In genomic region chr6:119110601-119111548, GRCh38 we compare ENCODE assay signal across 8 cellular contexts. TPM values are rescaled to one million over a fixed set of nuclear protein-coding genes. Genes with fewer than 3 reads are reported as not detected.
DNase-seq lines count a peak whose midpoint lies in the region; ATAC-seq and TF ChIP-seq lines count a peak whose summit lies in the region.

No MANE protein-coding gene starts in this region.

- no peaks in the 10 kb centered on the region for H3K9me3 Mint-ChIP-seq in activated naive CD4-positive, alpha-beta T cell treated with anti-CD3 and anti-CD28 coated beads, Interleukin-2, amount 50 U/mL, for 72 hours

- no peaks in the 10 kb centered on the region for H3K36me3 Mint-ChIP-seq in activated naive CD4-positive, alpha-beta T cell treated with anti-CD3 and anti-CD28 coated beads, Interleukin-2, amount 50 U/mL, for 72 hours

- peak; percentile 30 for DNase-seq in DND-41
- peak; percentile 16 for DNase-seq in NT2/D1 (ENCODE audit: low read depth, low spot score)
- DNase-seq in activated naive CD4-positive, alpha-beta T cell treated with anti-CD3 and anti-CD28 coated beads, Interleukin-2, amount 50 U/mL, for 72 hours (ENCODE audit: low spot score in 2 of 2): peak in 1 of 2 donors; percentile 64
- no peak for DNase-seq in Right ventricle myocardium superior
- peak; percentile 61 for DNase-seq in renal cortical epithelial cell (ENCODE audit: low read depth)

- peaks cover 5% of the 10 kb centered on the region for H3K27me3 ChIP-seq in DND-41 (ENCODE audit: insufficient read depth, low read length, poor library complexity)
- no peaks in the 10 kb centered on the region for H3K27me3 ChIP-seq in NT2/D1 (ENCODE audit: insufficient read depth, insufficient read length)

- H3K9ac ChIP-seq in DND-41 (ENCODE audit: low read depth, low read length): no peak overlapping the region
- H3K9ac ChIP-seq in NT2/D1 (ENCODE audit: insufficient read length, low read depth): no peak overlapping the region

- no peak overlapping the region for H3K4me2 ChIP-seq in DND-41 (ENCODE audit: insufficient read depth, low read length)

- no peaks in the 10 kb centered on the region for H4K20me1 ChIP-seq in DND-41 (ENCODE audit: insufficient read depth, low read length)

- peak; percentile 70 for TF ChIP-seq CTCF in DND-41 (IDR thresholded peaks at IDR 0.05; ENCODE audit: borderline replicate concordance, extremely low read depth, low read length, poor library complexity, severe bottlenecking)

- H3K36me3 ChIP-seq in DND-41 (ENCODE audit: insufficient read depth, low read length): no peaks in the 10 kb centered on the region
- no peaks in the 10 kb centered on the region for H3K36me3 ChIP-seq in NT2/D1 (ENCODE audit: insufficient read depth, insufficient read length, low read length)

- H3K9me3 ChIP-seq in DND-41 (ENCODE audit: insufficient read depth, low read length, severe bottlenecking) (no peaks in the 10 kb centered on the region), NT2/D1 (ENCODE audit: insufficient read depth, low read length) (no peaks in the 10 kb centered on the region)

- no peaks in the 10 kb centered on the region; the same call in 1 of the 2 replicates for H3K4me1 ChIP-seq in DND-41 (ENCODE audit: insufficient read depth, low read length)
- no peaks in the 10 kb centered on the region for H3K4me1 ChIP-seq in NT2/D1 (ENCODE audit: insufficient read depth, insufficient read length)

- H3K4me3 ChIP-seq in DND-41 (ENCODE audit: low read depth in 1 of 2, low read length in 2 of 2) (no peak overlapping the region), NT2/D1 (ENCODE audit: insufficient read length, low read depth) (no peak overlapping the region)

- ATAC-seq in DND-41 (ENCODE audit: insufficient read depth, low read depth) (peak; percentile 62; the same call in 2 of the 3 replicates), GM19397 (IDR thresholded peaks at IDR 0.05; ENCODE audit: unreplicated experiment) (peak; percentile 75), HG03521 (IDR thresholded peaks at IDR 0.05; ENCODE audit: unreplicated experiment) (peak; percentile 64), Right ventricle myocardium superior (ENCODE audit: poor library complexity) (peak; percentile 91), HG02970 (IDR thresholded peaks at IDR 0.05; ENCODE audit: low FRiP score, unreplicated experiment) (no peak)
- peak; percentile 85 for ATAC-seq in activated naive CD4-positive, alpha-beta T cell treated with anti-CD3 and anti-CD28 coated beads, Interleukin-2, amount 50 U/mL, for 72 hours

- no peaks in the 10 kb centered on the region for H3K79me2 ChIP-seq in DND-41 (ENCODE audit: insufficient read depth, low read length)

- H2AFZ ChIP-seq in DND-41 (ENCODE audit: low read depth, low read length): no peak overlapping the region

- peak overlapping the region in 1 of 2 donors; percentile 55 for H3K27ac Mint-ChIP-seq in activated naive CD4-positive, alpha-beta T cell treated with anti-CD3 and anti-CD28 coated beads, Interleukin-2, amount 50 U/mL, for 72 hours

- H3K27ac ChIP-seq in DND-41 (ENCODE audit: low read length): no peak overlapping the region

- intact Hi-C loops in Right ventricle myocardium superior (cut with DNase I): no loop called here

RNA-seq across cellular contexts. Expression of gene FAM184A, which starts 32.4 kb away (rescaled TPM):
- total RNA-seq in activated naive CD4-positive, alpha-beta T cell treated with anti-CD3 and anti-CD28 coated beads, Interleukin-2, amount 50 U/mL, for 72 hours: 10 to 100 TPM in 1 of 2 donors, 1 to 10 TPM in 1; 8.3 to 24.9 TPM
- 1.6 TPM for total RNA-seq in Right ventricle myocardium superior
- total RNA-seq in renal cortical epithelial cell: 0.99 and 2.1 TPM in 2 replicates
